9 cellular contexts compared by ENCODE assay signal in the genomic region with DNA sequence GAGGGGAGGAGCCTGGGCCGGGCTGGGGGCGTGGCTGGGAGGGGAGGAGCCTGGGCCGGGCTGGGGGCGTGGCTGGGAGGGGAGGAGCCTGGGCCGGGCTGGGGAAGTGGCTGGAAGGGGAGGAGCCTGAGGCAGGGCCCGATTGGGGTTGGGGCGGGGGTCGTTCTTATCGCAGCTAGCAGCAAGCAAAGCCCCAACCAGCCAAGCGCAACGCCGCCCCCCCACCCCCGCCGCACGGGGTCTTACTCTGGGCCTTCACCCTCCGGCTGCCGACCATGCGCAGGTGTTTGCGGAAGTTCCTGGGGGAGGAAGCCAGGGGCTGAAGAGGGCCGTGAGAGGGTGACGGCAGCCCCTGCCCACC. TPM values are rescaled to one million over a fixed set of nuclear protein-coding genes. Genes with fewer than 3 reads are reported as not detected.
DNase-seq lines count a peak whose midpoint lies in the region; ATAC-seq, FAIRE-seq and TF ChIP-seq lines count a peak whose summit lies in the region.
"Had no signal": no experiment of that assay in that cellular context is flagged by ENCODE, and none has a peak within 500 bp of the region (broad histone marks: within the 10 kb centered on the region; RNA-seq: fewer than 3 reads in every experiment).

No MANE protein-coding gene starts in this region.

- TF ChIP-seq POLR2A in A549 (IDR thresholded peaks at IDR 0.05; ENCODE audit: low read length), result no peak
- TF ChIP-seq POLR2A in spleen (IDR thresholded peaks at IDR 0.05), result peak in 1 of 3 donors; percentile 28

- no peak for TF ChIP-seq CTCF in A549 (IDR thresholded peaks at IDR 0.05)
- peak in 1 of 11 experiments; percentile 23 for TF ChIP-seq CTCF in spleen (IDR thresholded peaks at IDR 0.05 in 8 of 11, conservative IDR thresholded peaks at IDR 0.05 in 3 of 11)

- H3K4me1 ChIP-seq in A549 (peaks cover 33% of the 10 kb centered on the region), spleen (peaks cover 20 to 70% (median 46%) of the 10 kb centered on the region in 6 donors)

- ATAC-seq in A549, result peak in 1 of 2 experiments; percentile 28; a peak in 3 of 6 replicates
- peak; percentile 27 for ATAC-seq in HG03103 (IDR thresholded peaks at IDR 0.05; ENCODE audit: low read depth, unreplicated experiment)
- ATAC-seq in HG02571 (IDR thresholded peaks at IDR 0.05; ENCODE audit: unreplicated experiment), result no peak

- H3K27me3 ChIP-seq in spleen (replicated peaks in 1 of 7), result peaks cover 0 to 9% (median 0%) of the 10 kb centered on the region in 7 donors

- intact Hi-C loops in spleen (cut with DNase I; ENCODE audit: low total_unique reads), result no loop called here

- DNase-seq in A549 (ENCODE audit: low read depth in 1 of 2, low spot score in 1 of 2) (no peak), spleen (peak; percentile 92), EL (no peak), NCI-H524 (lab: John Stamatoyannopoulos, UW) (no peak)
- DNase-seq in activated naive CD4-positive, alpha-beta T cell treated with anti-CD3 and anti-CD28 coated beads, Interleukin-2, amount 50 U/mL, for 16 hours, result peak; percentile 41

- no peak overlapping the region for H3K4me3 ChIP-seq in A549
- peak overlapping the region; percentile 24 for H3K4me3 ChIP-seq in iPS-11a (ENCODE audit: low read depth, low read length)
- peak overlapping the region; percentile 16 to 71 (median 43) for H3K4me3 ChIP-seq in spleen

- H3K4me2 ChIP-seq in A549, result peak overlapping the region; percentile 43

- CTCF ChIA-PET in A549 (lab: Yijun Ruan, JAX), result interaction anchor here (1.1 to 5.8 kb wide), 4 partner anchors 9 to 167 kb away, joined by 3 to 35 read pairs (median 11); partner anchors contain the start of genes EXD3, NOXA1 and NRARP

- H3K27ac ChIP-seq in A549 (peak overlapping the region in 1 of 2 experiments; percentile 46; a peak in 1 of 6 replicates), spleen (peak overlapping the region; percentile 27 to 88 (median 80))

- H3K9me3 ChIP-seq in A549 (no peaks in the 10 kb centered on the region), spleen (no peaks in the 10 kb centered on the region)

- no peak for TF ChIP-seq EP300 in A549 (IDR thresholded peaks at IDR 0.05)

- no peak for FAIRE-seq in A549 (lab: Jason Lieb, UNC)
- FAIRE-seq: G401.6 had no signal

- H3K36me3 ChIP-seq in spleen, result peaks cover 0 to 46% (median 4%) of the 10 kb centered on the region in 6 donors

- POLR2A ChIA-PET in A549 (lab: Yijun Ruan, JAX), result no interaction called here

- TF ChIP-seq RAD21 in A549 (conservative IDR thresholded peaks at IDR 0.05 in 1 of 2, IDR thresholded peaks at IDR 0.05 in 1 of 2), result no peak

- 61% methylated on average over 8 of the region's 21 CpGs for WGBS in A549 (ENCODE audit: missing lambda C conversion rate)
- 7 to 18% (median 12%) methylated on average over 12 to 19 of the region's 21 CpGs; no CpG with 5 or more reads in 1 of the 5 donors for WGBS in spleen, 5 donors

TF ChIP-seq in A549, 52 proteins besides CTCF, POLR2A, EP300 and RAD21:
- no peak for TF ChIP-seq EHF (CRISPR knock-in tag; IDR thresholded peaks at IDR 0.05)
- TF ChIP-seq ZC3H11A (IDR thresholded peaks at IDR 0.05), result no peak
- no peak for TF ChIP-seq TP53 (CRISPR knock-in tag; IDR thresholded peaks at IDR 0.05)
- TF ChIP-seq ELK1 (IDR thresholded peaks at IDR 0.05; ENCODE audit: low read depth, low read length), result no peak
- no peak for TF ChIP-seq JUN (IDR thresholded peaks at IDR 0.05)
- TF ChIP-seq ZSCAN20 (CRISPR knock-in tag; IDR thresholded peaks at IDR 0.05), result no peak
- no peak for TF ChIP-seq RCOR1 (IDR thresholded peaks at IDR 0.05; ENCODE audit: low read depth, low read length)
- no peak for TF ChIP-seq KDM5A (IDR thresholded peaks at IDR 0.05)

RNA-seq across cellular contexts. Expression of gene NSMF, which starts 5.0 kb away (rescaled TPM):
- polyA plus RNA-seq in A549 (2011; rRNA removed), result 16.0 and 20.0 TPM in 2 replicates
- polyA plus RNA-seq in A549 (2012; cell fraction: cytosol; rRNA removed), result 33.6 and 46.9 TPM in 2 replicates
- polyA plus RNA-seq in A549 (2012; cell fraction: nucleus; rRNA removed), result 116 and 143 TPM in 2 replicates
- 29.2 to 35.0 TPM (median 33.0 TPM) in 3 replicates for polyA plus RNA-seq in A549 (2017; fragmentation: RNase III; extraction: RNeasy Plus Mini Kit Qiagen cat#74134 plus additional on column Dnase treatment)
- 21.3 and 25.0 TPM in 2 replicates for polyA minus RNA-seq in A549 (2011; rRNA and poly(A)+ RNA removed)
- 10 to 100 TPM; 21.8 to 39.0 (median 25.5) TPM for total RNA-seq in spleen
- polyA plus RNA-seq in spleen, result 10 to 100 TPM; 21.8 to 49.3 (median 26.7) TPM

RNA-seq across cellular contexts. Expression of gene ENTPD8, which starts 13.0 kb away (rescaled TPM):
- polyA plus RNA-seq in A549 (2011; rRNA removed) (0.18 and 0.22 TPM in 2 replicates), A549 (2017; fragmentation: RNase III; extraction: RNeasy Plus Mini Kit Qiagen cat#74134 plus additional on column Dnase treatment) (0.21 to 0.41 TPM (median 0.36 TPM) in 3 replicates), spleen (under 1 TPM; 0.07 to 0.10 (median 0.09) TPM)
- 0.22 and 0.29 TPM in 2 replicates for polyA plus RNA-seq in A549 (2012; cell fraction: cytosol; rRNA removed)
- 3.6 TPM in 2 replicates for polyA plus RNA-seq in A549 (2012; cell fraction: nucleus; rRNA removed)
- polyA minus RNA-seq in A549 (2011; rRNA and poly(A)+ RNA removed), result 0.08 TPM in 1 of 2 replicates, not detected in the other
- under 1 TPM in 3 of 7 donors, not detected in 4; 0.26 to 0.37 (median 0.28) TPM for total RNA-seq in spleen

RNA-seq across cellular contexts. Expression of gene NOXA1, which starts 30.9 kb away (rescaled TPM):
- polyA plus RNA-seq in A549 (2011; rRNA removed) (0.44 and 0.58 TPM in 2 replicates), A549 (2017; fragmentation: RNase III; extraction: RNeasy Plus Mini Kit Qiagen cat#74134 plus additional on column Dnase treatment) (1.1 to 1.9 TPM (median 1.5 TPM) in 3 replicates), spleen (10 to 100 TPM in 1 of 3 donors, 1 to 10 TPM in 2; 3.2 to 10.7 (median 7.8) TPM)
- 0.63 and 1.1 TPM in 2 replicates for polyA plus RNA-seq in A549 (2012; cell fraction: cytosol; rRNA removed)
- polyA plus RNA-seq in A549 (2012; cell fraction: nucleus; rRNA removed), result 3.9 and 6.1 TPM in 2 replicates
- 0.19 and 0.33 TPM in 2 replicates for polyA minus RNA-seq in A549 (2011; rRNA and poly(A)+ RNA removed)
- total RNA-seq in spleen, result 10 to 100 TPM in 2 of 7 donors, 1 to 10 TPM in 5; 1.9 to 15.0 (median 5.3) TPM

RNA-seq across cellular contexts. Expression of gene EXD3, which starts 31.2 kb away (rescaled TPM):
- 3.3 and 3.4 TPM in 2 replicates for polyA plus RNA-seq in A549 (2011; rRNA removed)
- 2.3 and 4.1 TPM in 2 replicates for polyA plus RNA-seq in A549 (2012; cell fraction: cytosol; rRNA removed)
- 11.3 and 14.6 TPM in 2 replicates for polyA plus RNA-seq in A549 (2012; cell fraction: nucleus; rRNA removed)
- polyA plus RNA-seq in A549 (2017; fragmentation: RNase III; extraction: RNeasy Plus Mini Kit Qiagen cat#74134 plus additional on column Dnase treatment), result 4.0 to 5.4 TPM (median 4.5 TPM) in 3 replicates
- 2.5 and 3.5 TPM in 2 replicates for polyA minus RNA-seq in A549 (2011; rRNA and poly(A)+ RNA removed)
- total RNA-seq in spleen, result 10 to 100 TPM; 14.5 to 52.8 (median 29.8) TPM
- 10 to 100 TPM; 15.6 to 62.3 (median 43.4) TPM for polyA plus RNA-seq in spleen

Comparison
In these comparisons a context has a peak if more than half of its experiments do, and no peak if none do; other contexts are left out.
1. DNase-seq: peak in activated naive CD4-positive, alpha-beta T cell treated with anti-CD3 and anti-CD28 coated beads, Interleukin-2, amount 50 U/mL, for 16 hours (single experiment) and spleen (single experiment); none in A549 (0 of 2), EL (single experiment) and NCI-H524 (0 of 2).